In the genomic region with DNA sequence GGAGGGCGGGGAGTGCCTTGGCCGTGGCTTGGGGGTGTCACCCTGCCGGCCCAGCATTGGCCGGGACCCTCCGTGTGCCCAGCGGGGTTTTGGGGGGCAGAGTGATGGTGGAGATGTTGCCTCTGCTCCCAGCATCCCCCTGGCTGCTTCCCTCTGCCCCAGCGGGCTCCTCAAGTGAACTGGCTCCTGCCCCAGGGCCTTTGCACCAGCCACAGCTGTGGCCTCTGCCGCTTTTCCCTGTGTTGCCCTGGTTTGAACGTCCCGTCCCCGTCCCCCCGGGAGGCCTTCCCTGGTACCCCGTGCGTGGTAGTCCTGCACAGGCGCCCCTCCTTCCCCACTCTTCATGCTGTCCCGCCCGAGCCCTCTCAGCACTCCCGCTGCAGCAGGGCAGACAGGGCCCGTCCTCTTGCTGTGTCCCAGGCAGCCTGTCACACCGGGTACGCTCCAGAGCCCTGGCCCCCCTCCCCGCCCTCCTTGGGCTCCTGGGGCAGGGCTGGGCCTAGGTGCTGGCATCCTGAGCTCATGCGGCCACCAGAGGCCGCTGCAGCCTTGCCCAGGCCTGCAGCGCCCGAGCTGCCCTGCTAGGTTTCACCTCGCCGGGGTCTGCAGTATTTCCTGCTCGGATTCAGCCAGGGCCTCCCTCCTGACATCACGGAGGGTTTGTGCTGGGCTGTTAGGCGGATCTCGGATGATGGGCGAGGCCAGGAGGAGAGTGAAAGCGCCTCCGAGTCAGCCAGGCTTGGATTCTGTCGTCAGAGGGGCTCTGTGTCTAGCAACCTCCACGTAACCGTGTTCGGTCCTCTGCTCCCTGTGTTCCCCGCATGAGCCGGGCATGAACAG, we compare ENCODE assay signal across 1 cellular context.
A peak's percentile ranks its signal among the peaks of the same experiment; 100 is the strongest.
TF ChIP-seq lines count a peak whose summit lies in the region.

No MANE protein-coding gene starts in this region.

TF ChIP-seq in HepG2, 621 proteins besides CTCF, POLR2A, EP300 and RAD21 (continued from another document and continues in another):
- TF ChIP-seq, protein P1, sequence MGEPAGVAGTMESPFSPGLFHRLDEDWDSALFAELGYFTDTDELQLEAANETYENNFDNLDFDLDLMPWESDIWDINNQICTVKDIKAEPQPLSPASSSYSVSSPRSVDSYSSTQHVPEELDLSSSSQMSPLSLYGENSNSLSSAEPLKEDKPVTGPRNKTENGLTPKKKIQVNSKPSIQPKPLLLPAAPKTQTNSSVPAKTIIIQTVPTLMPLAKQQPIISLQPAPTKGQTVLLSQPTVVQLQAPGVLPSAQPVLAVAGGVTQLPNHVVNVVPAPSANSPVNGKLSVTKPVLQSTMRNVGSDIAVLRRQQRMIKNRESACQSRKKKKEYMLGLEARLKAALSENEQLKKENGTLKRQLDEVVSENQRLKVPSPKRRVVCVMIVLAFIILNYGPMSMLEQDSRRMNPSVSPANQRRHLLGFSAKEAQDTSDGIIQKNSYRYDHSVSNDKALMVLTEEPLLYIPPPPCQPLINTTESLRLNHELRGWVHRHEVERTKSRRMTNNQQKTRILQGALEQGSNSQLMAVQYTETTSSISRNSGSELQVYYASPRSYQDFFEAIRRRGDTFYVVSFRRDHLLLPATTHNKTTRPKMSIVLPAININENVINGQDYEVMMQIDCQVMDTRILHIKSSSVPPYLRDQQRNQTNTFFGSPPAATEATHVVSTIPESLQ (CRISPR knock-in tag; conservative IDR thresholded peaks at IDR 0.05), result no peak
- 0 out of 2 replicates have a peak, but pooled peaks have one; percentile 13 for TF ChIP-seq CBFB (CRISPR knock-in tag; IDR thresholded peaks at IDR 0.05)
- no peak for TF ChIP-seq ZNF329 (CRISPR knock-in tag; IDR thresholded peaks at IDR 0.05; ENCODE audit: low read depth)
- no peak for TF ChIP-seq NAIF1 (CRISPR knock-in tag; IDR thresholded peaks at IDR 0.05; ENCODE audit: borderline replicate concordance)
- TF ChIP-seq, protein P2, sequence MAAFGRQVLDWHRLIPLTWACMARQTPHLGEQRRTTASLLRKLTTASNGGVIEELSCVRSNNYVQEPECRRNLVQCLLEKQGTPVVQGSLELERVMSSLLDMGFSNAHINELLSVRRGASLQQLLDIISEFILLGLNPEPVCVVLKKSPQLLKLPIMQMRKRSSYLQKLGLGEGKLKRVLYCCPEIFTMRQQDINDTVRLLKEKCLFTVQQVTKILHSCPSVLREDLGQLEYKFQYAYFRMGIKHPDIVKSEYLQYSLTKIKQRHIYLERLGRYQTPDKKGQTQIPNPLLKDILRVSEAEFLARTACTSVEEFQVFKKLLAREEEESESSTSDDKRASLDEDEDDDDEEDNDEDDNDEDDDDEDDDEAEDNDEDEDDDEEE (CRISPR knock-in tag; IDR thresholded peaks at IDR 0.05), result peak; percentile 82
- no peak for TF ChIP-seq GPN1 (CRISPR knock-in tag; IDR thresholded peaks at IDR 0.05; ENCODE audit: borderline replicate concordance)
- TF ChIP-seq, protein P3, sequence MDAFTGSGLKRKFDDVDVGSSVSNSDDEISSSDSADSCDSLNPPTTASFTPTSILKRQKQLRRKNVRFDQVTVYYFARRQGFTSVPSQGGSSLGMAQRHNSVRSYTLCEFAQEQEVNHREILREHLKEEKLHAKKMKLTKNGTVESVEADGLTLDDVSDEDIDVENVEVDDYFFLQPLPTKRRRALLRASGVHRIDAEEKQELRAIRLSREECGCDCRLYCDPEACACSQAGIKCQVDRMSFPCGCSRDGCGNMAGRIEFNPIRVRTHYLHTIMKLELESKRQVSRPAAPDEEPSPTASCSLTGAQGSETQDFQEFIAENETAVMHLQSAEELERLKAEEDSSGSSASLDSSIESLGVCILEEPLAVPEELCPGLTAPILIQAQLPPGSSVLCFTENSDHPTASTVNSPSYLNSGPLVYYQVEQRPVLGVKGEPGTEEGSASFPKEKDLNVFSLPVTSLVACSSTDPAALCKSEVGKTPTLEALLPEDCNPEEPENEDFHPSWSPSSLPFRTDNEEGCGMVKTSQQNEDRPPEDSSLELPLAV (CRISPR knock-in tag; conservative IDR thresholded peaks at IDR 0.05; ENCODE audit: low read depth), result no peak
- TF ChIP-seq RCOR2 (CRISPR knock-in tag; IDR thresholded peaks at IDR 0.05), result no peak
- TF ChIP-seq MTF2 (CRISPR knock-in tag; IDR thresholded peaks at IDR 0.05; ENCODE audit: borderline replicate concordance), result 0 out of 2 replicates have a peak, but pooled peaks have one; percentile 67
- 0 out of 2 replicates have a peak, but pooled peaks have one; percentile 22 for TF ChIP-seq ELF3 (CRISPR knock-in tag; IDR thresholded peaks at IDR 0.05)
- 0 out of 2 replicates have a peak, but pooled peaks have one; percentile 29 for TF ChIP-seq SPEN (CRISPR knock-in tag; IDR thresholded peaks at IDR 0.05; ENCODE audit: low read depth)
- TF ChIP-seq, protein P4, sequence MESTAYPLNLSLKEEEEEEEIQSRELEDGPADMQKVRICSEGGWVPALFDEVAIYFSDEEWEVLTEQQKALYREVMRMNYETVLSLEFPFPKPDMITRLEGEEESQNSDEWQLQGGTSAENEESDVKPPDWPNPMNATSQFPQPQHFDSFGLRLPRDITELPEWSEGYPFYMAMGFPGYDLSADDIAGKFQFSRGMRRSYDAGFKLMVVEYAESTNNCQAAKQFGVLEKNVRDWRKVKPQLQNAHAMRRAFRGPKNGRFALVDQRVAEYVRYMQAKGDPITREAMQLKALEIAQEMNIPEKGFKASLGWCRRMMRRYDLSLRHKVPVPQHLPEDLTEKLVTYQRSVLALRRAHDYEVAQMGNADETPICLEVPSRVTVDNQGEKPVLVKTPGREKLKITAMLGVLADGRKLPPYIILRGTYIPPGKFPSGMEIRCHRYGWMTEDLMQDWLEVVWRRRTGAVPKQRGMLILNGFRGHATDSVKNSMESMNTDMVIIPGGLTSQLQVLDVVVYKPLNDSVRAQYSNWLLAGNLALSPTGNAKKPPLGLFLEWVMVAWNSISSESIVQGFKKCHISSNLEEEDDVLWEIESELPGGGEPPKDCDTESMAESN (CRISPR knock-in tag; conservative IDR thresholded peaks at IDR 0.05), result no peak
- no peak for TF ChIP-seq ZNF382 (CRISPR knock-in tag; IDR thresholded peaks at IDR 0.05; ENCODE audit: borderline replicate concordance)
- no peak for TF ChIP-seq SOX5 (CRISPR knock-in tag; IDR thresholded peaks at IDR 0.05; ENCODE audit: borderline replicate concordance)
- TF ChIP-seq, protein P5, sequence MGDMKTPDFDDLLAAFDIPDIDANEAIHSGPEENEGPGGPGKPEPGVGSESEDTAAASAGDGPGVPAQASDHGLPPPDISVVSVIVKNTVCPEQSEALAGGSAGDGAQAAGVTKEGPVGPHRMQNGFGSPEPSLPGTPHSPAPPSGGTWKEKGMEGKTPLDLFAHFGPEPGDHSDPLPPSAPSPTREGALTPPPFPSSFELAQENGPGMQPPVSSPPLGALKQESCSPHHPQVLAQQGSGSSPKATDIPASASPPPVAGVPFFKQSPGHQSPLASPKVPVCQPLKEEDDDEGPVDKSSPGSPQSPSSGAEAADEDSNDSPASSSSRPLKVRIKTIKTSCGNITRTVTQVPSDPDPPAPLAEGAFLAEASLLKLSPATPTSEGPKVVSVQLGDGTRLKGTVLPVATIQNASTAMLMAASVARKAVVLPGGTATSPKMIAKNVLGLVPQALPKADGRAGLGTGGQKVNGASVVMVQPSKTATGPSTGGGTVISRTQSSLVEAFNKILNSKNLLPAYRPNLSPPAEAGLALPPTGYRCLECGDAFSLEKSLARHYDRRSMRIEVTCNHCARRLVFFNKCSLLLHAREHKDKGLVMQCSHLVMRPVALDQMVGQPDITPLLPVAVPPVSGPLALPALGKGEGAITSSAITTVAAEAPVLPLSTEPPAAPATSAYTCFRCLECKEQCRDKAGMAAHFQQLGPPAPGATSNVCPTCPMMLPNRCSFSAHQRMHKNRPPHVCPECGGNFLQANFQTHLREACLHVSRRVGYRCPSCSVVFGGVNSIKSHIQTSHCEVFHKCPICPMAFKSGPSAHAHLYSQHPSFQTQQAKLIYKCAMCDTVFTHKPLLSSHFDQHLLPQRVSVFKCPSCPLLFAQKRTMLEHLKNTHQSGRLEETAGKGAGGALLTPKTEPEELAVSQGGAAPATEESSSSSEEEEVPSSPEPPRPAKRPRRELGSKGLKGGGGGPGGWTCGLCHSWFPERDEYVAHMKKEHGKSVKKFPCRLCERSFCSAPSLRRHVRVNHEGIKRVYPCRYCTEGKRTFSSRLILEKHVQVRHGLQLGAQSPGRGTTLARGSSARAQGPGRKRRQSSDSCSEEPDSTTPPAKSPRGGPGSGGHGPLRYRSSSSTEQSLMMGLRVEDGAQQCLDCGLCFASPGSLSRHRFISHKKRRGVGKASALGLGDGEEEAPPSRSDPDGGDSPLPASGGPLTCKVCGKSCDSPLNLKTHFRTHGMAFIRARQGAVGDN (CRISPR knock-in tag; IDR thresholded peaks at IDR 0.05), result no peak; the same call in 1 of the 2 replicates
- 0 out of 2 replicates have a peak, but pooled peaks have one; percentile 26 for TF ChIP-seq ELF1 (CRISPR knock-in tag; IDR thresholded peaks at IDR 0.05)
- TF ChIP-seq RBM39 (IDR thresholded peaks at IDR 0.05; ENCODE audit: low read depth, low read length, poor library complexity, severe bottlenecking), result peak; percentile 57
- no peak for TF ChIP-seq EEA1 (CRISPR knock-in tag; IDR thresholded peaks at IDR 0.05; ENCODE audit: borderline replicate concordance)
- TF ChIP-seq, protein P6, sequence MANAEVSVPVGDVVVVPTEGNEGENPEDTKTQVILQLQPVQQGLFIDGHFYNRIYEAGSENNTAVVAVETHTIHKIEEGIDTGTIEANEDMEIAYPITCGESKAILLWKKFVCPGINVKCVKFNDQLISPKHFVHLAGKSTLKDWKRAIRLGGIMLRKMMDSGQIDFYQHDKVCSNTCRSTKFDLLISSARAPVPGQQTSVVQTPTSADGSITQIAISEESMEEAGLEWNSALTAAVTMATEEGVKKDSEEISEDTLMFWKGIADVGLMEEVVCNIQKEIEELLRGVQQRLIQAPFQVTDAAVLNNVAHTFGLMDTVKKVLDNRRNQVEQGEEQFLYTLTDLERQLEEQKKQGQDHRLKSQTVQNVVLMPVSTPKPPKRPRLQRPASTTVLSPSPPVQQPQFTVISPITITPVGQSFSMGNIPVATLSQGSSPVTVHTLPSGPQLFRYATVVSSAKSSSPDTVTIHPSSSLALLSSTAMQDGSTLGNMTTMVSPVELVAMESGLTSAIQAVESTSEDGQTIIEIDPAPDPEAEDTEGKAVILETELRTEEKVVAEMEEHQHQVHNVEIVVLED (CRISPR knock-in tag; IDR thresholded peaks at IDR 0.05; ENCODE audit: borderline replicate concordance), result no peak
- peak; percentile 62; the same call in 1 of the 2 replicates for TF ChIP-seq ZFX (CRISPR knock-in tag; IDR thresholded peaks at IDR 0.05; ENCODE audit: low read depth)
- TF ChIP-seq, protein P7, sequence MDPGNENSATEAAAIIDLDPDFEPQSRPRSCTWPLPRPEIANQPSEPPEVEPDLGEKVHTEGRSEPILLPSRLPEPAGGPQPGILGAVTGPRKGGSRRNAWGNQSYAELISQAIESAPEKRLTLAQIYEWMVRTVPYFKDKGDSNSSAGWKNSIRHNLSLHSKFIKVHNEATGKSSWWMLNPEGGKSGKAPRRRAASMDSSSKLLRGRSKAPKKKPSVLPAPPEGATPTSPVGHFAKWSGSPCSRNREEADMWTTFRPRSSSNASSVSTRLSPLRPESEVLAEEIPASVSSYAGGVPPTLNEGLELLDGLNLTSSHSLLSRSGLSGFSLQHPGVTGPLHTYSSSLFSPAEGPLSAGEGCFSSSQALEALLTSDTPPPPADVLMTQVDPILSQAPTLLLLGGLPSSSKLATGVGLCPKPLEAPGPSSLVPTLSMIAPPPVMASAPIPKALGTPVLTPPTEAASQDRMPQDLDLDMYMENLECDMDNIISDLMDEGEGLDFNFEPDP (CRISPR knock-in tag; conservative IDR thresholded peaks at IDR 0.05), result no peak
- TF ChIP-seq, protein P8, sequence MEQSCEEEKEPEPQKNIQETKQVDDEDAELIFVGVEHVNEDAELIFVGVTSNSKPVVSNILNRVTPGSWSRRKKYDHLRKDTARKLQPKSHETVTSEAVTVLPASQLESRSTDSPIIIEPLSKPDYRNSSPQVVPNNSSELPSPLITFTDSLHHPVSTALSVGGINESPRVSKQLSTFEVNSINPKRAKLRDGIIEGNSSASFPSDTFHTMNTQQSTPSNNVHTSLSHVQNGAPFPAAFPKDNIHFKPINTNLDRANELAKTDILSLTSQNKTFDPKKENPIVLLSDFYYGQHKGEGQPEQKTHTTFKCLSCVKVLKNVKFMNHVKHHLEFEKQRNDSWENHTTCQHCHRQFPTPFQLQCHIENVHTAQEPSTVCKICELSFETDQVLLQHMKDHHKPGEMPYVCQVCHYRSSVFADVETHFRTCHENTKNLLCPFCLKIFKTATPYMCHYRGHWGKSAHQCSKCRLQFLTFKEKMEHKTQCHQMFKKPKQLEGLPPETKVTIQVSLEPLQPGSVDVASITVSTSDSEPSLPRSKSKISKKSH (CRISPR knock-in tag; IDR thresholded peaks at IDR 0.05; ENCODE audit: borderline replicate concordance), result peak; percentile 21; the same call in 1 of the 2 replicates
- no peak; the same call in 1 of the 2 replicates for TF ChIP-seq ZNF619 (CRISPR knock-in tag; IDR thresholded peaks at IDR 0.05)
- TF ChIP-seq ZBTB1 (CRISPR knock-in tag; IDR thresholded peaks at IDR 0.05; ENCODE audit: borderline replicate concordance), result no peak
- TF ChIP-seq, protein P9, sequence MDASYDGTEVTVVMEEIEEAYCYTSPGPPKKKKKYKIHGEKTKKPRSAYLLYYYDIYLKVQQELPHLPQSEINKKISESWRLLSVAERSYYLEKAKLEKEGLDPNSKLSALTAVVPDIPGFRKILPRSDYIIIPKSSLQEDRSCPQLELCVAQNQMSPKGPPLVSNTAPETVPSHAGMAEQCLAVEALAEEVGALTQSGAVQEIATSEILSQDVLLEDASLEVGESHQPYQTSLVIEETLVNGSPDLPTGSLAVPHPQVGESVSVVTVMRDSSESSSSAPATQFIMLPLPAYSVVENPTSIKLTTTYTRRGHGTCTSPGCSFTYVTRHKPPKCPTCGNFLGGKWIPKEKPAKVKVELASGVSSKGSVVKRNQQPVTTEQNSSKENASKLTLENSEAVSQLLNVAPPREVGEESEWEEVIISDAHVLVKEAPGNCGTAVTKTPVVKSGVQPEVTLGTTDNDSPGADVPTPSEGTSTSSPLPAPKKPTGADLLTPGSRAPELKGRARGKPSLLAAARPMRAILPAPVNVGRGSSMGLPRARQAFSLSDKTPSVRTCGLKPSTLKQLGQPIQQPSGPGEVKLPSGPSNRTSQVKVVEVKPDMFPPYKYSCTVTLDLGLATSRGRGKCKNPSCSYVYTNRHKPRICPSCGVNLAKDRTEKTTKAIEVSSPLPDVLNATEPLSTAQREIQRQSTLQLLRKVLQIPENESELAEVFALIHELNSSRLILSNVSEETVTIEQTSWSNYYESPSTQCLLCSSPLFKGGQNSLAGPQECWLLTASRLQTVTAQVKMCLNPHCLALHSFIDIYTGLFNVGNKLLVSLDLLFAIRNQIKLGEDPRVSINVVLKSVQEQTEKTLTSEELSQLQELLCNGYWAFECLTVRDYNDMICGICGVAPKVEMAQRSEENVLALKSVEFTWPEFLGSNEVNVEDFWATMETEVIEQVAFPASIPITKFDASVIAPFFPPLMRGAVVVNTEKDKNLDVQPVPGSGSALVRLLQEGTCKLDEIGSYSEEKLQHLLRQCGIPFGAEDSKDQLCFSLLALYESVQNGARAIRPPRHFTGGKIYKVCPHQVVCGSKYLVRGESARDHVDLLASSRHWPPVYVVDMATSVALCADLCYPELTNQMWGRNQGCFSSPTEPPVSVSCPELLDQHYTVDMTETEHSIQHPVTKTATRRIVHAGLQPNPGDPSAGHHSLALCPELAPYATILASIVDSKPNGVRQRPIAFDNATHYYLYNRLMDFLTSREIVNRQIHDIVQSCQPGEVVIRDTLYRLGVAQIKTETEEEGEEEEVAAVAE (CRISPR knock-in tag; IDR thresholded peaks at IDR 0.05; ENCODE audit: borderline replicate concordance), result no peak
- no peak for TF ChIP-seq ZNF75D (CRISPR knock-in tag; IDR thresholded peaks at IDR 0.05; ENCODE audit: borderline replicate concordance)
- TF ChIP-seq SRY (CRISPR knock-in tag; IDR thresholded peaks at IDR 0.05), result no peak
